ENCODE assay signal across 27 cellular contexts in the genomic region with DNA sequence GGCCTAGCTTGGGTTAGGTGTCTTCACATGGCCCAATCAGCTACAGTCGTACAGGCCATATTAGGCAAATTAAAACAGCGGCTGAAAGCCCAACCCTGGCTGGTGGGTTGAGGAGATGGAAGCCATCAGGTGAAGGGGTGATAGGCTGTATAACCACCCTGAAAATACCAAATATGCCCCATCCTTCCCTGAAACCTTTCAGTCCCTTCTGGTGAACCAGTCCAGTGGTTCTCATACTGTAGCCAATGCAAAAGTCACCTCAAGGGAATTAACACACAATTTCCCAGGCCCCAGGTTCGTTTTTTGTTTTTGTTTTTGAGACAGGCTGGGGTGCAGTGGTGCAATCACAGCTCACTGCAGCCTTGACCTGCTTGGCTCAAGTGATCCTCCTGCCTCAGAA. TPM values are rescaled to one million over a fixed set of nuclear protein-coding genes. Genes with fewer than 3 reads are reported as not detected.
DNase-seq lines count a peak whose midpoint lies in the region; ATAC-seq and TF ChIP-seq lines count a peak whose summit lies in the region.
"Had no signal": no experiment of that assay in that cellular context is flagged by ENCODE, and none has a peak within 500 bp of the region (broad histone marks: within the 10 kb centered on the region; RNA-seq: fewer than 3 reads in every experiment).

No MANE protein-coding gene starts in this region.

- ATAC-seq in GM19351 (IDR thresholded peaks at IDR 0.05; ENCODE audit: unreplicated experiment) (peak; percentile 68), HG02642 (IDR thresholded peaks at IDR 0.05; ENCODE audit: poor library complexity, unreplicated experiment) (peak; percentile 70), HG03175 (IDR thresholded peaks at IDR 0.05; ENCODE audit: unreplicated experiment) (peak; percentile 59), foreskin keratinocyte (no peak), GM21528 (IDR thresholded peaks at IDR 0.05; ENCODE audit: low FRiP score, unreplicated experiment) (no peak)
- ATAC-seq: K562; natural killer cell treated with Interleukin-12 subunit alpha and Interleukin-12 subunit beta and Interleukin-15 and Interleukin-18, amount 100 ng/mL, for 72 hours; psoas muscle had no signal

- no peaks in the 10 kb centered on the region for H3K9me3 ChIP-seq in endodermal cell (ENCODE audit: control insufficient read depth, low read length)
- H3K9me3 ChIP-seq: esophagus muscularis mucosa, psoas muscle had no signal

- no peaks in the 10 kb centered on the region for H3K27me3 Mint-ChIP-seq in endodermal cell (ENCODE audit: insufficient read depth)
- H3K27me3 Mint-ChIP-seq: central memory CD8-positive, alpha-beta T cell; natural killer cell treated with Interleukin-12 subunit alpha and Interleukin-12 subunit beta and Interleukin-15 and Interleukin-18, amount 100 ng/mL, for 72 hours had no signal

- peaks cover 3% of the 10 kb centered on the region for H3K36me3 Mint-ChIP-seq in endodermal cell (ENCODE audit: low read depth)
- H3K36me3 Mint-ChIP-seq: natural killer cell treated with Interleukin-12 subunit alpha and Interleukin-12 subunit beta and Interleukin-15 and Interleukin-18, amount 100 ng/mL, for 72 hours had no signal

- H3K36me3 ChIP-seq in GM06990 (ENCODE audit: control insufficient read depth, insufficient read depth, low read length) (no peaks in the 10 kb centered on the region), endodermal cell (ENCODE audit: control insufficient read depth, insufficient read depth, low read length) (no peaks in the 10 kb centered on the region)
- H3K36me3 ChIP-seq: esophagus muscularis mucosa had no signal

- H3K4me1 Mint-ChIP-seq in endodermal cell: peaks cover 36% of the 10 kb centered on the region
- H3K4me1 Mint-ChIP-seq: central memory CD8-positive, alpha-beta T cell had no signal

- no peak overlapping the region for H3K27ac Mint-ChIP-seq in endodermal cell
- H3K27ac Mint-ChIP-seq: natural killer cell treated with Interleukin-12 subunit alpha and Interleukin-12 subunit beta and Interleukin-15 and Interleukin-18, amount 100 ng/mL, for 72 hours had no signal

- no peaks in the 10 kb centered on the region for H3K9me3 Mint-ChIP-seq in endodermal cell
- H3K9me3 Mint-ChIP-seq: central memory CD8-positive, alpha-beta T cell; natural killer cell treated with Interleukin-12 subunit alpha and Interleukin-12 subunit beta and Interleukin-15 and Interleukin-18, amount 100 ng/mL, for 72 hours had no signal

- H3K9ac ChIP-seq in endodermal cell (ENCODE audit: extremely low read depth, low read length, poor library complexity, severe bottlenecking): no peak overlapping the region
- H3K9ac ChIP-seq: GM23248 had no signal

- H3K4me3 ChIP-seq in GM06990 (replicated peaks; ENCODE audit: low read depth, low read length) (no peak overlapping the region), endodermal cell (ENCODE audit: low read length) (no peak overlapping the region)
- H3K4me3 ChIP-seq: esophagus muscularis mucosa, GM23248, K562, psoas muscle, skin epidermis had no signal

- H3K27ac ChIP-seq in endodermal cell (ENCODE audit: low read depth, low read length): no peak overlapping the region
- no peak overlapping the region for H3K27ac ChIP-seq in foreskin keratinocyte
- H3K27ac ChIP-seq: 22Rv1, esophagus muscularis mucosa, GM23248, psoas muscle had no signal

- peak; percentile 16 for DNase-seq in GM06990 (ENCODE audit: extremely low read depth, insufficient read length)
- no peak for DNase-seq in endodermal cell
- no peak for DNase-seq in foreskin keratinocyte
- no peak for DNase-seq in ureter (ENCODE audit: low spot score)
- DNase-seq: activated CD4-positive, alpha-beta T cell treated with anti-CD3 and anti-CD28 coated beads, Interleukin-2, amount 50 U/mL, for 4 hours; activated naive CD4-positive, alpha-beta T cell treated with Interleukin-2 at 50 U/mL for 16 hours; activated T-cell treated with anti-CD3 and anti-CD28 coated beads for 4 hours; anterior cingulate cortex; effector CD4-positive, alpha-beta T cell; EL; GM23248; mesendoderm; MV-4-11; NCI-H2029 treated with DMSO at 0.1 percent for 48 hours; NCI-H510A treated with DMSO at 0.1 percent for 48 hours; psoas muscle; stimulated activated CD4-positive, alpha-beta T cell treated with anti-CD3 and anti-CD28 coated beads, Interleukin-4, amount 100 ng/mL, for 24 hours had no signal

- no peak for TF ChIP-seq CTCF in GM06990 (IDR thresholded peaks at IDR 0.05; ENCODE audit: insufficient read depth, low read length, poor library complexity, severe bottlenecking)
- TF ChIP-seq CTCF in endodermal cell (conservative IDR thresholded peaks at IDR 0.05): no peak
- TF ChIP-seq CTCF in foreskin keratinocyte (conservative IDR thresholded peaks at IDR 0.05): no peak

- whole genome bisulfite sequencing in endodermal cell (ENCODE audit: insufficient coverage in 1 of 2, insufficient read length in 1 of 2), 2 experiments: 93% methylated on average over 3 of the region's 3 CpGs; no CpG with 5 or more reads in 1 of the 2 experiments

- H3K4me1 ChIP-seq in endodermal cell (ENCODE audit: control insufficient read depth, insufficient read depth, low read length) (peaks cover 13% of the 10 kb centered on the region), foreskin keratinocyte (no peaks in the 10 kb centered on the region)
- H3K4me1 ChIP-seq: esophagus muscularis mucosa had no signal

- no peak overlapping the region for H3K4me3 Mint-ChIP-seq in endodermal cell
- H3K4me3 Mint-ChIP-seq: central memory CD8-positive, alpha-beta T cell; natural killer cell treated with Interleukin-12 subunit alpha and Interleukin-12 subunit beta and Interleukin-15 and Interleukin-18, amount 100 ng/mL, for 72 hours had no signal

- H3K27me3 ChIP-seq in GM06990 (replicated peaks; ENCODE audit: control insufficient read depth, insufficient read depth, low read length): no peaks in the 10 kb centered on the region
- no peaks in the 10 kb centered on the region for H3K27me3 ChIP-seq in endodermal cell (ENCODE audit: control insufficient read depth, insufficient read depth, low read length, poor library complexity, severe bottlenecking)
- H3K27me3 ChIP-seq in foreskin keratinocyte: no peaks in the 10 kb centered on the region
- H3K27me3 ChIP-seq: esophagus muscularis mucosa had no signal

RNA-seq across cellular contexts. Expression of gene KCNV2, which starts 19.8 kb away (rescaled TPM):
- 1 to 10 TPM; 1.2 to 2.0 TPM for total RNA-seq in endodermal cell
- 0.18 TPM for polyA plus RNA-seq in endodermal cell (2013, experiment 1 of 2)
- polyA plus RNA-seq in endodermal cell (2013, experiment 2 of 2): 0.29 TPM
- total RNA-seq in foreskin keratinocyte: not detected in 2 replicates
- polyA plus RNA-seq in foreskin keratinocyte: not detected in 2 replicates
- not detected for total RNA-seq in ureter
- total RNA-seq: esophagus muscularis mucosa; GM23248; K562; natural killer cell treated with Interleukin-12 subunit alpha and Interleukin-12 subunit beta and Interleukin-15 and Interleukin-18, amount 100 ng/mL, for 72 hours; psoas muscle had no signal
- polyA plus RNA-seq: GM23248, psoas muscle had no signal

Comparison
In these comparisons a context has a peak if more than half of its experiments do, and no peak if none do; other contexts are left out.
1. ATAC-seq: peak in GM19351 (single experiment), HG02642 (single experiment) and HG03175 (single experiment); none in foreskin keratinocyte (single experiment) and GM21528 (single experiment).